In the genomic region with DNA sequence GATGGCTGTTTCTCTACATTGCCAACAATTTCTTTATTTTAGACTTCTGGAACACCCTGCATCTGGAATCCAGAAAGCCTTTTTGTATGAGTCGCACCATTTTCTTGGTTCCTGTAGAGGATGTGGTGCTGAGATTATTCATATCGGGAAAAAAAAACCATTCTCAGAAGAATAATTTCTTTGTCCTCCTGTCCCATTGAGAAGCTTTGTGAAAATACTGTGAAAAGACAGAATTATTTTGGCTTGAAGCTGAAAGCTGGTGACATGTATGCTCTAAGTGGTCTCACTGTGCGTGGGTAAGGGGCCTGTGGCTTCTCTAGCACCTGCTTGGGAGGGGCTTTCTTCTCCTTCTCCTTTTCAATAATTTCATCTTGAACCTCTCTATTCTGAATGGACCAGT, we compare ENCODE assay signal across 21 cellular contexts.
DNase-seq lines count a peak whose midpoint lies in the region; ATAC-seq and TF ChIP-seq lines count a peak whose summit lies in the region.
"Had no signal": no experiment of that assay in that cellular context is flagged by ENCODE, and none has a peak within 500 bp of the region (broad histone marks: within the 10 kb centered on the region; RNA-seq: fewer than 3 reads in every experiment).

No MANE protein-coding gene starts in this region.

- peak overlapping the region; percentile 71 for H3K27ac Mint-ChIP-seq in activated naive CD4-positive, alpha-beta T cell treated with anti-CD3 and anti-CD28 coated beads, Interleukin-2, amount 10 ng/mL, durations not matched to agents 7 days and 5 days
- H3K27ac Mint-ChIP-seq in activated naive CD4-positive, alpha-beta T cell treated with anti-CD3 and anti-CD28 coated beads for 36 hours: no peak overlapping the region
- H3K27ac Mint-ChIP-seq: nephron had no signal

- CTCF ChIA-PET in activated naive CD4-positive, alpha-beta T cell treated with anti-CD3 and anti-CD28 coated beads, Interleukin-2, amount 10 ng/mL, durations not matched to agents 7 days and 5 days (lab: Charles Lee): interaction anchor here (1.5 kb wide), 1 partner anchor 42 kb away, joined by 3 read pairs; no protein-coding TSS in a partner anchor
- CTCF ChIA-PET in activated naive CD4-positive, alpha-beta T cell treated with anti-CD3 and anti-CD28 coated beads for 36 hours (lab: Charles Lee): interaction anchor here (0.7 to 1.4 kb wide), 4 partner anchors 23 to 42 kb away, joined by 3 to 5 read pairs (median 3); no protein-coding TSS in a partner anchor

- H3K27me3 Mint-ChIP-seq in activated naive CD4-positive, alpha-beta T cell treated with anti-CD3 and anti-CD28 coated beads, Interleukin-2, amount 10 ng/mL, durations not matched to agents 7 days and 5 days: no peaks in the 10 kb centered on the region
- H3K27me3 Mint-ChIP-seq in activated naive CD4-positive, alpha-beta T cell treated with anti-CD3 and anti-CD28 coated beads for 36 hours (ENCODE audit: low read depth): no peaks in the 10 kb centered on the region
- H3K27me3 Mint-ChIP-seq: central memory CD8-positive, alpha-beta T cell; effector memory CD8-positive, alpha-beta T cell had no signal

- H3K4me3 Mint-ChIP-seq in activated naive CD4-positive, alpha-beta T cell treated with anti-CD3 and anti-CD28 coated beads, Interleukin-2, amount 10 ng/mL, durations not matched to agents 7 days and 5 days: no peak overlapping the region
- no peak overlapping the region for H3K4me3 Mint-ChIP-seq in activated naive CD4-positive, alpha-beta T cell treated with anti-CD3 and anti-CD28 coated beads for 36 hours
- H3K4me3 Mint-ChIP-seq: central memory CD8-positive, alpha-beta T cell; effector memory CD8-positive, alpha-beta T cell; nephron had no signal

- in situ Hi-C loops in SK-MEL-5 (cut with HindIII; ENCODE audit: low pct_unique_long_range_greater_than_20kb, low sequenced_read_pairs): no loop called here

- no peak for DNase-seq in activated naive CD4-positive, alpha-beta T cell treated with anti-CD3 and anti-CD28 coated beads, Interleukin-2, amount 10 ng/mL, durations not matched to agents 7 days and 5 days
- DNase-seq in activated naive CD4-positive, alpha-beta T cell treated with anti-CD3 and anti-CD28 coated beads for 36 hours: no peak
- DNase-seq in SK-MEL-5 (ENCODE audit: low read depth, low spot score): peak; percentile 60
- DNase-seq in caudate nucleus (lab: John Stamatoyannopoulos, UW): no peak
- no peak for DNase-seq in GDM1 (lab: John Stamatoyannopoulos, UW)
- DNase-seq in stimulated activated CD4-positive, alpha-beta T cell treated with anti-CD3 and anti-CD28 coated beads, Interleukin-12 subunit alpha, Interleukin-12 subunit beta, amount 100 ng/mL, for 4 hours: no peak
- DNase-seq in left colon: no peak
- no peak for DNase-seq in coronary artery (ENCODE audit: low spot score)
- DNase-seq: ACHN; COR-L47; effector memory CD8-positive, alpha-beta T cell; heart right ventricle; IMR-90; NCI-H2029; NCI-H446; SHP77; upper lobe of right lung had no signal

- no peak for ATAC-seq in left colon
- ATAC-seq: effector memory CD8-positive, alpha-beta T cell; heart right ventricle; upper lobe of right lung had no signal

- H3K36me3 Mint-ChIP-seq in activated naive CD4-positive, alpha-beta T cell treated with anti-CD3 and anti-CD28 coated beads, Interleukin-2, amount 10 ng/mL, durations not matched to agents 7 days and 5 days: peaks cover 30% of the 10 kb centered on the region
- H3K36me3 Mint-ChIP-seq in activated naive CD4-positive, alpha-beta T cell treated with anti-CD3 and anti-CD28 coated beads for 36 hours (ENCODE audit: low read depth): peaks cover 8% of the 10 kb centered on the region

- no peak for TF ChIP-seq CTCF in coronary artery (IDR thresholded peaks at IDR 0.05)

- intact Hi-C loops in activated naive CD4-positive, alpha-beta T cell treated with anti-CD3 and anti-CD28 coated beads for 36 hours (cut with micrococcal nuclease): loop anchor here (5.0 kb wide), 1 partner anchor 126 kb away; no protein-coding TSS in a partner anchor
- intact Hi-C loops in left colon (cut with DNase I, micrococcal nuclease): no loop called here

- peak overlapping the region; percentile 67 for H3K27ac ChIP-seq in caudate nucleus (ENCODE audit: low read depth, low read length)
- H3K27ac ChIP-seq in coronary artery: no peak overlapping the region
- H3K27ac ChIP-seq: heart right ventricle, prostate gland, skin epidermis, upper lobe of right lung had no signal

- H3K4me3 ChIP-seq in coronary artery: no peak overlapping the region
- H3K4me3 ChIP-seq: heart right ventricle, prostate gland, skin epidermis, upper lobe of right lung had no signal

- H3K4me1 Mint-ChIP-seq in activated naive CD4-positive, alpha-beta T cell treated with anti-CD3 and anti-CD28 coated beads, Interleukin-2, amount 10 ng/mL, durations not matched to agents 7 days and 5 days: peaks cover 68% of the 10 kb centered on the region
- peaks cover 59% of the 10 kb centered on the region for H3K4me1 Mint-ChIP-seq in activated naive CD4-positive, alpha-beta T cell treated with anti-CD3 and anti-CD28 coated beads for 36 hours (ENCODE audit: low read depth)

- no peaks in the 10 kb centered on the region for H3K9me3 Mint-ChIP-seq in activated naive CD4-positive, alpha-beta T cell treated with anti-CD3 and anti-CD28 coated beads, Interleukin-2, amount 10 ng/mL, durations not matched to agents 7 days and 5 days
- no peaks in the 10 kb centered on the region for H3K9me3 Mint-ChIP-seq in activated naive CD4-positive, alpha-beta T cell treated with anti-CD3 and anti-CD28 coated beads for 36 hours
- H3K9me3 Mint-ChIP-seq: central memory CD8-positive, alpha-beta T cell; effector memory CD8-positive, alpha-beta T cell; nephron had no signal
